Comparison of ENCODE assay signal across 8 cellular contexts in the genomic region with DNA sequence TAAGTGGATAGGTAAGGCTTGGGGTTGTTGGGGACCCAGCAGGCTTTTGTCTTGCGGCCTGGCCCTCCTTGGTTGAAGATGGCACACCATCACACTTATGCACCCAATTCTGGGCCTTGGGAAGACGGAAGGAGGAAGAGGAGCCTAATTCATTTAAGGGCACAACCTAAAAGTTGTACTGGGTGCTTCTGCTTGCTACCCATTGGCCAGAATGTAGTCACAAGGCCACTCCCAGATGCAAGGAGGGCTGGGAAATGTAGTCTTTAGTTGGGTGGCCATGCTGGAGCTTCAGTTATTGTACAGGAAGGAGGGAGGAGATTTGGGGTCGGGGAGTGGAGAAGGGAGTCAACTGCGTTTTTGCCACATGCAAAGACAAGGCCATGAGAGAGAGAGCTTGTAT.
DNase-seq lines count a peak whose midpoint lies in the region; ATAC-seq and TF ChIP-seq lines count a peak whose summit lies in the region.

No MANE protein-coding gene starts in this region.

- no peaks in the 10 kb centered on the region for H3K36me3 ChIP-seq in vagina

- intact Hi-C loops in vagina (cut with DNase I) = no loop called here

- ATAC-seq in left lobe of liver = peak; percentile 43

- no peak overlapping the region for H3K27ac ChIP-seq in vagina

- no peaks in the 10 kb centered on the region for H3K27me3 ChIP-seq in vagina

- H3K4me1 ChIP-seq in vagina = peaks cover 13% of the 10 kb centered on the region

- no peak for TF ChIP-seq CTCF in vagina (IDR thresholded peaks at IDR 0.05)

- H3K9me3 ChIP-seq in vagina = no peaks in the 10 kb centered on the region

- H3K4me3 ChIP-seq in vagina = no peak overlapping the region

- in situ Hi-C loops in G401 (cut with HindIII; ENCODE audit: low sequenced_read_pairs) = no loop called here

- DNase-seq in G401 (ENCODE audit: low spot score) (peak; percentile 54), M059J (ENCODE audit: low read depth) (peak; percentile 20), UCSD-AML1 (lab: John Stamatoyannopoulos, UW; ENCODE audit: unreplicated experiment) (peak; percentile 19), left lobe of liver (ENCODE audit: low spot score) (no peak), vagina (ENCODE audit: extremely low spot score in 2 of 2) (no peak), C1 segment of cervical spinal cord (lab: John Stamatoyannopoulos, UW) (no peak), Ammon's horn (ENCODE audit: low spot score) (no peak)
- no peak for DNase-seq in activated CD4-positive, alpha-beta T cell treated with anti-CD3 and anti-CD28 coated beads for 1 hour

- TF ChIP-seq POLR2A in vagina (IDR thresholded peaks at IDR 0.05) = no peak

Comparison
In these comparisons a context has a peak if more than half of its experiments do, and no peak if none do; other contexts are left out.
1. DNase-seq: peak in G401 (single experiment), M059J (single experiment) and UCSD-AML1 (single experiment); none in left lobe of liver (single experiment), vagina (0 of 2), C1 segment of cervical spinal cord (0 of 14), activated CD4-positive, alpha-beta T cell treated with anti-CD3 and anti-CD28 coated beads for 1 hour (single experiment) and Ammon's horn (single experiment).